16 cellular contexts compared by ENCODE assay signal in genomic region chr1:91651243-91651642, GRCh38.
A peak's percentile ranks its signal among the peaks of the same experiment; 100 is the strongest.
DNase-seq lines count a peak whose midpoint lies in the region; ATAC-seq and TF ChIP-seq lines count a peak whose summit lies in the region.
"Had no signal": no experiment of that assay in that cellular context is flagged by ENCODE, and none has a peak within 500 bp of the region (broad histone marks: within the 10 kb centered on the region; RNA-seq: fewer than 3 reads in every experiment).

No MANE protein-coding gene starts in this region.

- H3K79me2 ChIP-seq in fibroblast of lung (ENCODE audit: control insufficient read depth, insufficient read depth, low read length) (no peaks in the 10 kb centered on the region), trophoblast cell (ENCODE audit: control insufficient read depth, insufficient read depth, low read length, poor library complexity) (no peaks in the 10 kb centered on the region)

- no peaks in the 10 kb centered on the region for H3K36me3 Mint-ChIP-seq in osteocyte (ENCODE audit: unreplicated experiment)

- H3K36me3 ChIP-seq in adrenal gland (replicated peaks in 1 of 2): no peaks in the 10 kb centered on the region
- no peaks in the 10 kb centered on the region for H3K36me3 ChIP-seq in fibroblast of lung (ENCODE audit: control insufficient read depth, insufficient read depth, low read length)
- H3K36me3 ChIP-seq in tibial nerve: no peaks in the 10 kb centered on the region
- no peaks in the 10 kb centered on the region for H3K36me3 ChIP-seq in trophoblast cell (ENCODE audit: control insufficient read depth in 1 of 2, insufficient read depth in 2 of 2, low read length in 2 of 2)

- H3K79me1 ChIP-seq in trophoblast cell (ENCODE audit: low read length): no peaks in the 10 kb centered on the region

- H3K9me3 ChIP-seq in adrenal gland (replicated peaks in 1 of 3): no peaks in the 10 kb centered on the region
- H3K9me3 ChIP-seq in fibroblast of lung (ENCODE audit: control insufficient read depth, insufficient read depth, low read depth, low read length): no peaks in the 10 kb centered on the region
- no peaks in the 10 kb centered on the region for H3K9me3 ChIP-seq in tibial nerve
- no peaks in the 10 kb centered on the region for H3K9me3 ChIP-seq in trophoblast cell (ENCODE audit: insufficient read depth, low read depth, low read length)

- no peak for TF ChIP-seq POLR2A in adrenal gland (IDR thresholded peaks at IDR 0.05)
- no peak for TF ChIP-seq POLR2A in tibial nerve (IDR thresholded peaks at IDR 0.05)

- H2AFZ ChIP-seq in fibroblast of lung (ENCODE audit: low read length) (no peak overlapping the region), trophoblast cell (ENCODE audit: insufficient read depth, low read length, poor library complexity) (no peak overlapping the region)

- H3K27me3 Mint-ChIP-seq in osteocyte (ENCODE audit: unreplicated experiment): no peaks in the 10 kb centered on the region
- H3K27me3 Mint-ChIP-seq: activated CD4-positive, alpha-beta memory T cell treated with anti-CD3 and anti-CD28 coated beads, Interleukin-2, amount 10 ng/mL, durations not matched to agents 7 days and 5 days; CD4-positive, alpha-beta T cell; progenitor cell of endocrine pancreas had no signal

- TF ChIP-seq EP300 in tibial nerve (IDR thresholded peaks at IDR 0.05): no peak

- no peak overlapping the region for H2BK12ac ChIP-seq in trophoblast cell (ENCODE audit: low read length)

- H2AK5ac ChIP-seq in trophoblast cell (ENCODE audit: low read length): no peak overlapping the region

- H3K4ac ChIP-seq in trophoblast cell (ENCODE audit: low read depth, low read length): no peak overlapping the region

- H3K18ac ChIP-seq in trophoblast cell (ENCODE audit: low read length): no peak overlapping the region

- H4K8ac ChIP-seq in trophoblast cell (ENCODE audit: low read depth, low read length): no peak overlapping the region

- peaks cover 8% of the 10 kb centered on the region for H3K9me3 Mint-ChIP-seq in osteocyte (ENCODE audit: unreplicated experiment)
- H3K9me3 Mint-ChIP-seq: CD4-positive, alpha-beta T cell had no signal

- H3K9ac ChIP-seq in fibroblast of lung (ENCODE audit: insufficient read depth, low read length) (no peak overlapping the region), trophoblast cell (ENCODE audit: low read length) (no peak overlapping the region)

- peaks cover 27% of the 10 kb centered on the region for H3K4me1 Mint-ChIP-seq in osteocyte (ENCODE audit: unreplicated experiment)

- peak overlapping the region; percentile 76 for H3K27ac Mint-ChIP-seq in osteocyte (ENCODE audit: unreplicated experiment)
- H3K27ac Mint-ChIP-seq: activated CD4-positive, alpha-beta memory T cell treated with anti-CD3 and anti-CD28 coated beads, Interleukin-2, amount 10 ng/mL, durations not matched to agents 7 days and 5 days; CD4-positive, alpha-beta T cell; progenitor cell of endocrine pancreas had no signal

- no peak overlapping the region for H3K23ac ChIP-seq in trophoblast cell (ENCODE audit: low read length)

- no peak overlapping the region for H3K4me3 Mint-ChIP-seq in osteocyte (ENCODE audit: unreplicated experiment)
- H3K4me3 Mint-ChIP-seq: activated CD4-positive, alpha-beta memory T cell treated with anti-CD3 and anti-CD28 coated beads, Interleukin-2, amount 10 ng/mL, durations not matched to agents 7 days and 5 days; CD4-positive, alpha-beta T cell had no signal

- no peak for ATAC-seq in GM18870 (IDR thresholded peaks at IDR 0.05; ENCODE audit: unreplicated experiment)

- intact Hi-C loops in adrenal gland (cut with DNase I): no loop called here

- H3K27ac ChIP-seq in adrenal gland (peak overlapping the region; percentile 19 to 91 (median 82)), fibroblast of lung (ENCODE audit: insufficient read depth, low read length) (peak overlapping the region; percentile 79), tibial nerve (peak overlapping the region in 3 of 4 donors; percentile 37 to 85 (median 76)), trophoblast cell (ENCODE audit: low read depth, low read length) (no peak overlapping the region)

- H3K4me2 ChIP-seq in fibroblast of lung (ENCODE audit: extremely low read depth, insufficient read depth, low read length): no peak overlapping the region
- H3K4me2 ChIP-seq in trophoblast cell (ENCODE audit: low read length): no peak overlapping the region

- no peak overlapping the region for H3K4me3 ChIP-seq in adrenal gland
- no peak overlapping the region for H3K4me3 ChIP-seq in fibroblast of lung (replicated peaks in 1 of 4; ENCODE audit: control extremely low read depth in 1 of 4, insufficient read depth in 1 of 4, low read depth in 3 of 4, low read length in 4 of 4)
- H3K4me3 ChIP-seq in tibial nerve: no peak overlapping the region
- no peak overlapping the region for H3K4me3 ChIP-seq in trophoblast cell (ENCODE audit: low read depth, low read length)

- H3K4me1 ChIP-seq in adrenal gland (replicated peaks in 1 of 2) (peaks cover 13 to 25% of the 10 kb centered on the region in 2 donors), fibroblast of lung (ENCODE audit: control insufficient read depth, extremely low read depth, insufficient read depth, low read length) (peaks cover 12% of the 10 kb centered on the region), tibial nerve (peaks cover 0 to 22% (median 15%) of the 10 kb centered on the region in 4 donors), trophoblast cell (ENCODE audit: control insufficient read depth in 1 of 2, insufficient read depth in 2 of 2, low read length in 2 of 2) (no peaks in the 10 kb centered on the region)

- H2BK120ac ChIP-seq in trophoblast cell (ENCODE audit: insufficient read depth, low read length, poor library complexity): no peak overlapping the region

- no peak for TF ChIP-seq CTCF in adrenal gland (IDR thresholded peaks at IDR 0.05)
- TF ChIP-seq CTCF in fibroblast of lung (conservative IDR thresholded peaks at IDR 0.05 in 1 of 2, IDR thresholded peaks at IDR 0.05 in 1 of 2; ENCODE audit: low read depth in 1 of 2, low read length in 2 of 2): no peak
- TF ChIP-seq CTCF in osteocyte (IDR thresholded peaks at IDR 0.05): no peak
- TF ChIP-seq CTCF in tibial nerve (IDR thresholded peaks at IDR 0.05): no peak

- H4K12ac ChIP-seq in trophoblast cell (ENCODE audit: low read depth, low read length): no peak overlapping the region

- H4K20me1 ChIP-seq in fibroblast of lung (ENCODE audit: control insufficient read depth, extremely low read depth, insufficient read depth, low read length): no peaks in the 10 kb centered on the region

- H3K27me3 ChIP-seq in adrenal gland: no peaks in the 10 kb centered on the region
- H3K27me3 ChIP-seq in fibroblast of lung (ENCODE audit: control insufficient read depth, insufficient read depth, low read length): no peaks in the 10 kb centered on the region
- no peaks in the 10 kb centered on the region for H3K27me3 ChIP-seq in tibial nerve
- H3K27me3 ChIP-seq in trophoblast cell (ENCODE audit: insufficient read depth, low read length): no peaks in the 10 kb centered on the region

- H4K91ac ChIP-seq in trophoblast cell (ENCODE audit: low read depth, low read length): no peak overlapping the region

- WGBS in adrenal gland, 4 donors: 72 to 90% (median 84%) methylated on average over 4 of the region's 4 CpGs
- 67 to 69% methylated on average over 4 of the region's 4 CpGs for WGBS in tibial nerve, 2 donors
- WGBS in trophoblast cell (ENCODE audit: extremely low coverage, insufficient coverage, insufficient read length): no CpG with 5 or more reads among the region's 4 CpGs

- no peak overlapping the region for H3K14ac ChIP-seq in trophoblast cell (ENCODE audit: low read length)

- no peak overlapping the region for H2BK5ac ChIP-seq in trophoblast cell (ENCODE audit: low read depth, low read length, poor library complexity)

- DNase-seq in adrenal gland (no peak), fibroblast of lung (ENCODE audit: low read depth in 2 of 2) (no peak), osteocyte (ENCODE audit: extremely low spot score, unreplicated experiment) (no peak), tibial nerve (ENCODE audit: low spot score in 2 of 2) (no peak), trophoblast cell (no peak), NOMO-1 (lab: John Stamatoyannopoulos, UW; ENCODE audit: unreplicated experiment in 2 of 2) (no peak), hippocampal formation (lab: John Stamatoyannopoulos, UW) (no peak)
- DNase-seq: activated CD4-positive, alpha-beta memory T cell treated with anti-CD3 and anti-CD28 coated beads, Interleukin-2, amount 10 ng/mL, durations not matched to agents 7 days and 5 days; activated effector memory CD4-positive, alpha-beta T cell treated with Interleukin-2 at 50 U/mL for 16 hours; CD4-positive, alpha-beta T cell; NCI-H187; NCI-H774; SIG-M5; stimulated activated naive CD4-positive, alpha-beta T cell had no signal
